In genomic region chrX:20666316-20666715, GRCh38 we compare ENCODE assay signal across 26 cellular contexts.
"Had no signal": no experiment of that assay in that cellular context is flagged by ENCODE, and none has a peak within 500 bp of the region (broad histone marks: within the 10 kb centered on the region; RNA-seq: fewer than 3 reads in every experiment).

No MANE protein-coding gene starts in this region.

- H3K9me3 ChIP-seq: adrenal gland, body of pancreas, gastroesophageal sphincter, pancreas, psoas muscle, right atrium auricular region, stomach, suprapubic skin, tibial nerve had no signal

- H3K4me2 ChIP-seq: hepatocyte had no signal

- H3K27ac ChIP-seq: adrenal gland, body of pancreas, cardiac muscle cell, gastroesophageal sphincter, hepatocyte, pancreas, psoas muscle, right atrium auricular region, stomach, suprapubic skin, tibial nerve had no signal

- ATAC-seq: body of pancreas; gastroesophageal sphincter; left colon; natural killer cell treated with Interleukin-12 subunit alpha and Interleukin-12 subunit beta and Interleukin-15 and Interleukin-18, amount 100 ng/mL, for 72 hours; pancreas; psoas muscle; stimulated activated naive B cell treated with anti-CD40 and anti-IgM and Interleukin-4, amounts not matched to agents 10 μg/mL and 1 μg/mL and 100 μg/mL, for 72 hours had no signal

- H3K27me3 ChIP-seq: body of pancreas, cardiac muscle cell, gastroesophageal sphincter, hepatocyte, stomach, suprapubic skin had no signal

- H3K79me2 ChIP-seq: hepatocyte had no signal

- H3K36me3 ChIP-seq: adrenal gland, cardiac muscle cell, gastroesophageal sphincter, pancreas, right atrium auricular region, stomach, suprapubic skin, tibial nerve had no signal

- H3K4me3 ChIP-seq: adrenal gland, body of pancreas, cardiac muscle cell, gastroesophageal sphincter, hepatocyte, pancreas, psoas muscle, right atrium auricular region, smooth muscle cell, stomach, suprapubic skin, tibial nerve had no signal

- DNase-seq: activated CD4-positive, alpha-beta memory T cell treated with anti-CD3 and anti-CD28 coated beads for 36 hours; activated CD4-positive, alpha-beta T cell treated with anti-CD3 and anti-CD28 coated beads for 48 hours; activated CD8-positive, alpha-beta memory T cell treated with anti-CD3 and anti-CD28 coated beads, Interleukin-2, amount 50 U/mL, for 4 hours; activated effector memory CD4-positive, alpha-beta T cell treated with anti-CD3 and anti-CD28 coated beads, Interleukin-2, amount 50 U/mL, for 16 hours; activated naive CD4-positive, alpha-beta T cell treated with anti-CD3 and anti-CD28 coated beads for 36 hours; activated naive CD8-positive, alpha-beta T cell treated with anti-CD3 and anti-CD28 coated beads for 36 hours; activated T-cell treated with anti-CD3 and anti-CD28 coated beads, Interleukin-2, amount 50 U/mL, for 1 hour; adrenal gland; aorta; body of pancreas; left colon; mammary epithelial cell; midbrain; pancreas; psoas muscle; stimulated activated CD4-positive, alpha-beta T cell treated with anti-CD3 and anti-CD28 coated beads, Interleukin-1b, Interleukin-23, amount 100 ng/mL, for 48 hours; stimulated activated naive B cell treated with anti-CD40 and anti-IgM and Interleukin-4, amounts not matched to agents 10 μg/mL and 1 μg/mL and 100 μg/mL, for 72 hours; stomach had no signal

- H2AFZ ChIP-seq: hepatocyte had no signal
